ENCODE assay signal across 28 cellular contexts in genomic region chr1:61517345-61517744, GRCh38.
"Had no signal": no experiment of that assay in that cellular context is flagged by ENCODE, and none has a peak within 500 bp of the region (broad histone marks: within the 10 kb centered on the region; RNA-seq: fewer than 3 reads in every experiment).

No MANE protein-coding gene starts in this region.

- ATAC-seq: left colon; left lung; lower lobe of right lung; naive thymus-derived CD8-positive, alpha-beta T cell; sciatic nerve; stimulated activated naive B cell treated with anti-CD40 and anti-IgM and Interleukin-4, amounts not matched to agents 10 μg/mL and 1 μg/mL and 100 μg/mL, for 72 hours; stimulated activated naive CD8-positive, alpha-beta T cell treated with anti-CD3 and anti-CD28 coated beads, Interleukin-15, Interleukin-2, amounts not matched to agents 100 U/mL and 50 U/mL, for 24 hours had no signal

- H3K27ac Mint-ChIP-seq: immature natural killer cell; naive thymus-derived CD8-positive, alpha-beta T cell; nephron; progenitor cell of endocrine pancreas; stimulated activated naive B cell treated with anti-CD40 and anti-IgM and Interleukin-4, amounts not matched to agents 10 μg/mL and 1 μg/mL and 100 μg/mL, for 72 hours had no signal

- DNase-seq: hypothalamus; immature natural killer cell; kidney; left colon; left lung; lower lobe of right lung; mammary epithelial cell; mesenchymal stem cell; naive thymus-derived CD8-positive, alpha-beta T cell; ovary; stimulated activated CD4-positive, alpha-beta T cell treated with anti-CD3 and anti-CD28 coated beads, Interleukin-12 subunit alpha, Interleukin-12 subunit beta, amount 100 ng/mL, for 4 hours; stimulated activated CD4-positive, alpha-beta T cell treated with anti-CD3 and anti-CD28 coated beads, Interleukin-15, amount 100 ng/mL, for 24 hours; stimulated activated CD4-positive, alpha-beta T cell treated with anti-CD3 and anti-CD28 coated beads, Interleukin-2, amount 100 ng/mL, for 24 hours; stimulated activated CD4-positive, alpha-beta T cell treated with anti-CD3 and anti-CD28 coated beads, Interleukin-4, amount 100 ng/mL, for 1 hour; stimulated activated naive B cell treated with anti-CD40 and anti-IgM and Interleukin-4, amounts not matched to agents 10 μg/mL and 1 μg/mL and 100 μg/mL, for 72 hours; stimulated activated naive CD8-positive, alpha-beta T cell treated with anti-CD3 and anti-CD28 coated beads, Interleukin-15, Interleukin-2, amounts not matched to agents 100 U/mL and 50 U/mL, for 24 hours; stomach; testis; thyroid gland; transverse colon; upper lobe of left lung had no signal

- H3K9me3 Mint-ChIP-seq: naive thymus-derived CD8-positive, alpha-beta T cell; stimulated activated naive B cell treated with anti-CD40 and anti-IgM and Interleukin-4, amounts not matched to agents 10 μg/mL and 1 μg/mL and 100 μg/mL, for 72 hours had no signal

- FAIRE-seq: islet of Langerhans, kidney, urothelium cell line had no signal

- H3K27me3 Mint-ChIP-seq: stimulated activated naive B cell treated with anti-CD40 and anti-IgM and Interleukin-4, amounts not matched to agents 10 μg/mL and 1 μg/mL and 100 μg/mL, for 72 hours had no signal

- H3K9me3 ChIP-seq: left lung, lower lobe of right lung, ovary, right atrium auricular region, stomach, testis, thyroid gland, transverse colon, upper lobe of left lung had no signal

- H3K4me3 Mint-ChIP-seq: immature natural killer cell; naive thymus-derived CD8-positive, alpha-beta T cell; nephron; stimulated activated naive B cell treated with anti-CD40 and anti-IgM and Interleukin-4, amounts not matched to agents 10 μg/mL and 1 μg/mL and 100 μg/mL, for 72 hours had no signal

- H3K36me3 ChIP-seq: left lung, lower lobe of right lung, ovary, right atrium auricular region, stomach, thyroid gland, transverse colon, upper lobe of left lung had no signal

- H3K27ac ChIP-seq: left lung, lower lobe of right lung, ovary, right atrium auricular region, skin epidermis, stomach, testis, thyroid gland, transverse colon, upper lobe of left lung had no signal

- H3K4me1 Mint-ChIP-seq: immature natural killer cell; naive thymus-derived CD8-positive, alpha-beta T cell; nephron; stimulated activated naive B cell treated with anti-CD40 and anti-IgM and Interleukin-4, amounts not matched to agents 10 μg/mL and 1 μg/mL and 100 μg/mL, for 72 hours had no signal

- H3K4me3 ChIP-seq: left lung, lower lobe of right lung, ovary, right atrium auricular region, skin epidermis, stomach, testis, thyroid gland, transverse colon, upper lobe of left lung had no signal

- H3K4me1 ChIP-seq: left lung, lower lobe of right lung, right atrium auricular region, stomach, testis, thyroid gland, transverse colon had no signal

- H3K27me3 ChIP-seq: left lung, ovary, right atrium auricular region, stomach, testis, thyroid gland, transverse colon, upper lobe of left lung had no signal

- H3K36me3 Mint-ChIP-seq: immature natural killer cell; naive thymus-derived CD8-positive, alpha-beta T cell; stimulated activated naive B cell treated with anti-CD40 and anti-IgM and Interleukin-4, amounts not matched to agents 10 μg/mL and 1 μg/mL and 100 μg/mL, for 72 hours had no signal
